10 cellular contexts compared by ENCODE assay signal in genomic region chr9:34675048-34675714, GRCh38. TPM values are rescaled to one million over a fixed set of nuclear protein-coding genes. Genes with fewer than 3 reads are reported as not detected.
DNase-seq lines count a peak whose midpoint lies in the region; ATAC-seq and TF ChIP-seq lines count a peak whose summit lies in the region.
"Had no signal": no experiment of that assay in that cellular context is flagged by ENCODE, and none has a peak within 500 bp of the region (broad histone marks: within the 10 kb centered on the region; RNA-seq: fewer than 3 reads in every experiment).

No MANE protein-coding gene starts in this region.

- H3K9me2 ChIP-seq in OCI-LY7 (ENCODE audit: insufficient read depth, low read length) = no peaks in the 10 kb centered on the region

- H3K36me3 Mint-ChIP-seq in activated T-cell treated with anti-CD3 and anti-CD28 coated beads, Interleukin-2, amount 50 U/mL, for 72 hours (ENCODE audit: insufficient read depth in 2 of 2) = no peaks in the 10 kb centered on the region

- peaks cover 9% of the 10 kb centered on the region for H3K4me1 Mint-ChIP-seq in activated T-cell treated with anti-CD3 and anti-CD28 coated beads, Interleukin-2, amount 50 U/mL, for 72 hours (ENCODE audit: low read depth)

- H3K4me3 ChIP-seq in OCI-LY7 (ENCODE audit: low read depth, low read length, poor library complexity, severe bottlenecking) (no peak overlapping the region), psoas muscle (no peak overlapping the region)

- no peak overlapping the region for H3K4me3 Mint-ChIP-seq in activated T-cell treated with anti-CD3 and anti-CD28 coated beads, Interleukin-2, amount 50 U/mL, for 72 hours
- H3K4me3 Mint-ChIP-seq: T-helper 1 cell treated with Interleukin-12 subunit alpha and Interleukin-12 subunit beta and Interleukin-4 antibody, amounts not matched to agents 30 μg/mL and 1 μg/mL, for 36 hours had no signal

- H3K27ac ChIP-seq in OCI-LY7 (ENCODE audit: low read depth, low read length, poor library complexity, severe bottlenecking) (no peak overlapping the region), psoas muscle (no peak overlapping the region)

- TF ChIP-seq CTCF in OCI-LY7 (conservative IDR thresholded peaks at IDR 0.05; ENCODE audit: low read length) = peak; percentile 90
- peak; percentile 40 for TF ChIP-seq CTCF in psoas muscle (IDR thresholded peaks at IDR 0.05)

- H3K27ac Mint-ChIP-seq in activated T-cell treated with anti-CD3 and anti-CD28 coated beads, Interleukin-2, amount 50 U/mL, for 72 hours = no peak overlapping the region
- H3K27ac Mint-ChIP-seq: T-helper 1 cell treated with Interleukin-12 subunit alpha and Interleukin-12 subunit beta and Interleukin-4 antibody, amounts not matched to agents 30 μg/mL and 1 μg/mL, for 36 hours had no signal

- DNase-seq in DMS114 treated with DMSO at 0.1 percent for 48 hours (lab: John Stamatoyannopoulos, UW; ENCODE audit: unreplicated experiment) = peak; percentile 70
- DNase-seq in HT-29 (ENCODE audit: low spot score) = peak; percentile 87
- peak; percentile 69 for DNase-seq in OCI-LY7 (ENCODE audit: low spot score)
- DNase-seq in activated T-cell treated with anti-CD3 and anti-CD28 coated beads, Interleukin-2, amount 50 U/mL, for 72 hours = peak; percentile 66 to 73
- DNase-seq in foreskin melanocyte = peak; percentile 56
- peak; percentile 50 to 66 for DNase-seq in psoas muscle

- no peaks in the 10 kb centered on the region for H3K9me3 ChIP-seq in OCI-LY7 (ENCODE audit: low read length)
- H3K9me3 ChIP-seq in psoas muscle = no peaks in the 10 kb centered on the region

- H3K36me3 ChIP-seq in OCI-LY7 (ENCODE audit: insufficient read depth, low read length) (no peaks in the 10 kb centered on the region), psoas muscle (ENCODE audit: insufficient read depth in 1 of 2, low read depth in 1 of 2) (no peaks in the 10 kb centered on the region)

- H3K9me3 Mint-ChIP-seq in activated T-cell treated with anti-CD3 and anti-CD28 coated beads, Interleukin-2, amount 50 U/mL, for 72 hours = peaks cover 0 to 2% of the 10 kb centered on the region in 2 donors
- H3K9me3 Mint-ChIP-seq: T-helper 1 cell treated with Interleukin-12 subunit alpha and Interleukin-12 subunit beta and Interleukin-4 antibody, amounts not matched to agents 30 μg/mL and 1 μg/mL, for 36 hours had no signal

- H3K27me3 ChIP-seq in psoas muscle (ENCODE audit: insufficient read depth in 3 of 3, low read length in 2 of 3) = no peaks in the 10 kb centered on the region

- no peaks in the 10 kb centered on the region for H4K20me1 ChIP-seq in OCI-LY7 (ENCODE audit: insufficient read depth, low read length)

- CTCF ChIA-PET in OCI-LY7 (lab: Charles Lee; ENCODE audit: unreplicated experiment) = interaction anchor here (1.3 kb wide), 1 partner anchor 27 kb away, joined by 3 read pairs; no protein-coding TSS in a partner anchor

- BruUV-seq in OCI-LY7 (replicated peaks; lab: Mats Ljungman, UMichigan) = no TSS peak

- no peak overlapping the region for H2AFZ ChIP-seq in OCI-LY7 (ENCODE audit: low read length)

- peak; percentile 67 to 78 for ATAC-seq in activated T-cell treated with anti-CD3 and anti-CD28 coated beads, Interleukin-2, amount 50 U/mL, for 72 hours (replicated peaks in 1 of 2)
- ATAC-seq in psoas muscle = peak in 3 of 4 donors; percentile 47 to 66 (median 55)
- no peak for ATAC-seq in GM18498 (IDR thresholded peaks at IDR 0.05; ENCODE audit: unreplicated experiment)
- no peak for ATAC-seq in HG02973 (IDR thresholded peaks at IDR 0.05; ENCODE audit: unreplicated experiment)

- POLR2A ChIA-PET in OCI-LY7 (lab: Charles Lee) = interaction anchor here (0.7 kb wide), 1 partner anchor 29 kb away, joined by 3 read pairs; no protein-coding TSS in a partner anchor

- no peaks in the 10 kb centered on the region for H3K4me1 ChIP-seq in OCI-LY7 (ENCODE audit: insufficient read depth, low read length, poor library complexity, severe bottlenecking)
- peaks cover 7% of the 10 kb centered on the region for H3K4me1 ChIP-seq in psoas muscle

- intact Hi-C loops in OCI-LY7 (cut with micrococcal nuclease; ENCODE audit: unreplicated experiment) = loop anchor here (1.0 kb wide), 1 partner anchor 27 kb away; no protein-coding TSS in a partner anchor
- intact Hi-C loops in psoas muscle (cut with DNase I) = no loop called here

- H3K4me2 ChIP-seq in OCI-LY7 (ENCODE audit: low read length) = no peak overlapping the region

- 51 to 52% (median 52%) methylated on average over 10 of the region's 10 CpGs for WGBS in psoas muscle, 3 donors

- no peaks in the 10 kb centered on the region for H3K27me3 Mint-ChIP-seq in activated T-cell treated with anti-CD3 and anti-CD28 coated beads, Interleukin-2, amount 50 U/mL, for 72 hours (ENCODE audit: low read depth)

- H3K79me2 ChIP-seq in OCI-LY7 (ENCODE audit: insufficient read depth, low read depth, low read length) = no peaks in the 10 kb centered on the region

RNA-seq across cellular contexts. Expression of gene CCL27, which starts 12.7 kb away (rescaled TPM):
- total RNA-seq in HT-29 (2014; rRNA removed; shearing (Covaris generic)) = not detected in 2 replicates
- total RNA-seq in OCI-LY7 (2014; rRNA removed; shearing (Covaris generic)) = 0.72 TPM in 1 of 2 replicates, not detected in the other
- 0.42 and 0.68 TPM in 2 replicates for total RNA-seq in OCI-LY7 (2022)
- total RNA-seq in activated T-cell treated with anti-CD3 and anti-CD28 coated beads, Interleukin-2, amount 50 U/mL, for 72 hours = 1 to 10 TPM; 1.4 to 3.7 TPM
- under 1 TPM in 2 of 4 donors, not detected in 2; 0.25 to 0.50 TPM for total RNA-seq in psoas muscle
- under 1 TPM; 0.14 to 0.31 (median 0.21) TPM for polyA plus RNA-seq in psoas muscle
- total RNA-seq: subcutaneous adipose tissue had no signal

RNA-seq across cellular contexts. Expression of gene CCL19, which starts 15.9 kb away (rescaled TPM):
- total RNA-seq in HT-29 (2014; rRNA removed; shearing (Covaris generic)) = not detected in 2 replicates
- not detected in 2 replicates for total RNA-seq in OCI-LY7 (2014; rRNA removed; shearing (Covaris generic))
- total RNA-seq in OCI-LY7 (2022) (not detected in 2 replicates), psoas muscle (not detected)
- total RNA-seq in activated T-cell treated with anti-CD3 and anti-CD28 coated beads, Interleukin-2, amount 50 U/mL, for 72 hours = not detected
- under 1 TPM in 2 of 3 donors, not detected in 1; 0.23 to 0.31 TPM for polyA plus RNA-seq in psoas muscle

RNA-seq across cellular contexts. Expression of gene IL11RA, which starts 23.2 kb away (rescaled TPM):
- 1.7 and 4.7 TPM in 2 replicates for total RNA-seq in HT-29 (2014; rRNA removed; shearing (Covaris generic))
- 16.2 and 16.7 TPM in 2 replicates for total RNA-seq in OCI-LY7 (2014; rRNA removed; shearing (Covaris generic))
- total RNA-seq in OCI-LY7 (2022) (20.1 and 29.2 TPM in 2 replicates), psoas muscle (10 to 100 TPM in 3 of 4 donors, 1 to 10 TPM in 1; 7.7 to 20.1 (median 11.4) TPM)
- 10 to 100 TPM; 55.2 to 55.8 TPM for total RNA-seq in activated T-cell treated with anti-CD3 and anti-CD28 coated beads, Interleukin-2, amount 50 U/mL, for 72 hours
- 10 to 100 TPM in 2 of 3 donors, 1 to 10 TPM in 1; 8.8 to 12.4 (median 12.3) TPM for polyA plus RNA-seq in psoas muscle

RNA-seq across cellular contexts. Expression of gene GALT, which starts 28.7 kb away (rescaled TPM):
- total RNA-seq in HT-29 (2014; rRNA removed; shearing (Covaris generic)) = 25.5 and 32.8 TPM in 2 replicates
- 78.2 and 90.9 TPM in 2 replicates for total RNA-seq in OCI-LY7 (2014; rRNA removed; shearing (Covaris generic))
- total RNA-seq in OCI-LY7 (2022) (61.2 and 62.5 TPM in 2 replicates), psoas muscle (10 to 100 TPM; 16.5 to 40.6 (median 27.1) TPM)
- total RNA-seq in activated T-cell treated with anti-CD3 and anti-CD28 coated beads, Interleukin-2, amount 50 U/mL, for 72 hours = 10 to 100 TPM; 61.6 to 67.2 TPM
- polyA plus RNA-seq in psoas muscle = 10 to 100 TPM in 2 of 3 donors, 1 to 10 TPM in 1; 9.5 to 17.7 (median 15.7) TPM

RNA-seq across cellular contexts. Expression of gene CCL21, which starts 34.8 kb away (rescaled TPM):
- total RNA-seq in HT-29 (2014; rRNA removed; shearing (Covaris generic)) = not detected in 2 replicates
- not detected in 2 replicates for total RNA-seq in OCI-LY7 (2014; rRNA removed; shearing (Covaris generic))
- not detected in 2 replicates for total RNA-seq in OCI-LY7 (2022)
- total RNA-seq in activated T-cell treated with anti-CD3 and anti-CD28 coated beads, Interleukin-2, amount 50 U/mL, for 72 hours = not detected
- 1 to 10 TPM; 1.3 to 3.8 (median 3.2) TPM for total RNA-seq in psoas muscle
- 1 to 10 TPM; 2.2 to 3.1 (median 2.4) TPM for polyA plus RNA-seq in psoas muscle

Comparison
In these comparisons a context has a peak if more than half of its experiments do, and no peak if none do; other contexts are left out.
1. ATAC-seq: peak in activated T-cell treated with anti-CD3 and anti-CD28 coated beads, Interleukin-2, amount 50 U/mL, for 72 hours (2 of 2) and psoas muscle (3 of 4); none in GM18498 (single experiment) and HG02973 (single experiment).
2. Peak in every context shown above with its lines, with median percentiles within 50 percentile points of each other: DNase-seq.